2 cellular contexts compared by ENCODE assay signal in the genomic region with DNA sequence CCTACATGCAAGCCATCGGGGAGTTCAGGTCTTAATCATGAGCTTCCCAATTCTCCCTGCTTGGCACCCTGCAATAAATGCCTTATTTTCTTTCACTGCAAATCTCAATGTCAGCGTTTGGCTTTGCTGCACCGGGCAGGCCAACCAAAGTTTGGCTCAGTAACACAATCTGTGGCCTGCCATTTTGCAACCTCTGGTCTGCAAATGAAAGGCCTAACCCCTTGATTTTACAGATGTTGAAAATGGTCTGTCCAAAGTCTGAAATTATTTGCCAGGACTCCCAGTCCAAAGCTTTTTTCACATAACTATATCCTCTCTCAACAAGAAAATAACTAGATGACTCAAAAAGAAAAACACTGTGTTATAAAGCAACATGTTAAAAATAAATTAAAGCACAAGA.
TF ChIP-seq lines count a peak whose summit lies in the region.

No MANE protein-coding gene starts in this region.

TF ChIP-seq in K562, 482 proteins besides CTCF, POLR2A, EP300 and RAD21:
- TF ChIP-seq NR2C2 (CRISPR knock-in tag; IDR thresholded peaks at IDR 0.05), result no peak
- TF ChIP-seq NR2C2 (tag; IDR thresholded peaks at IDR 0.05), result peak; percentile 5; the same call in 1 of the 2 replicates
- 0 out of 2 replicates have a peak, but pooled peaks have one; percentile 10 for TF ChIP-seq DMBX1 (CRISPR knock-in tag; IDR thresholded peaks at IDR 0.05; ENCODE audit: borderline replicate concordance)
- TF ChIP-seq FOXJ2 (tag; IDR thresholded peaks at IDR 0.05), result no peak
TF ChIP-seq in K562: peak in this region for 2.

TF ChIP-seq in liver, 16 proteins besides CTCF, POLR2A, EP300 and RAD21:
- peak; percentile 76 for TF ChIP-seq YY1 (IDR thresholded peaks at IDR 0.05)
- no peak for TF ChIP-seq FOXA1 (IDR thresholded peaks at IDR 0.05)
- TF ChIP-seq EGR1 (IDR thresholded peaks at IDR 0.05; ENCODE audit: low read depth in 2 of 2), result no peak
- TF ChIP-seq TAF1 (conservative IDR thresholded peaks at IDR 0.05), result no peak
- TF ChIP-seq FOXA2 (IDR thresholded peaks at IDR 0.05), result no peak
- TF ChIP-seq NR2F2 (IDR thresholded peaks at IDR 0.05), result no peak
- peak; percentile 55 to 74 for TF ChIP-seq HNF4A (conservative IDR thresholded peaks at IDR 0.05)
